ENCODE assay signal across 1 cellular context in genomic region chr2:85537600-85538506, GRCh38.
TF ChIP-seq lines count a peak whose summit lies in the region.

No MANE protein-coding gene starts in this region.

TF ChIP-seq in K562, 482 proteins besides CTCF, POLR2A, EP300 and RAD21 (continued from another document and continues in another):
- no peak for TF ChIP-seq ZBTB2 (IDR thresholded peaks at IDR 0.05)
- TF ChIP-seq SUPT5H (IDR thresholded peaks at IDR 0.05): peak; percentile 19; the same call in 1 of the 2 replicates
- no peak for TF ChIP-seq ZNF436 (CRISPR knock-in tag; IDR thresholded peaks at IDR 0.05)
- no peak for TF ChIP-seq TEAD4 (IDR thresholded peaks at IDR 0.05; ENCODE audit: low read length)
- no peak for TF ChIP-seq TEAD4 (CRISPR knock-in tag; IDR thresholded peaks at IDR 0.05; ENCODE audit: borderline replicate concordance)
- TF ChIP-seq ZBED1 (IDR thresholded peaks at IDR 0.05): 0 out of 2 replicates have a peak, but pooled peaks have one; percentile 13
- TF ChIP-seq NCOR1 (IDR thresholded peaks at IDR 0.05): 0 out of 2 replicates have a peak, but pooled peaks have one; percentile 8
- no peak for TF ChIP-seq TFAM (CRISPR knock-in tag; conservative IDR thresholded peaks at IDR 0.05)
- TF ChIP-seq CHCHD3 (CRISPR knock-in tag; IDR thresholded peaks at IDR 0.05): no peak
- peak in 1 of 2 experiments; percentile 25; a peak in 1 of 4 replicates for TF ChIP-seq ETV6 (IDR thresholded peaks at IDR 0.05; ENCODE audit: borderline replicate concordance in 1 of 2, low read depth in 2 of 2, low read length in 1 of 2)
- TF ChIP-seq ETV6 (CRISPR knock-in tag; IDR thresholded peaks at IDR 0.05; ENCODE audit: borderline replicate concordance): no peak
- no peak for TF ChIP-seq DACH1 (IDR thresholded peaks at IDR 0.05; ENCODE audit: partially characterized antibody)
- TF ChIP-seq YY1 (IDR thresholded peaks at IDR 0.05; ENCODE audit: borderline replicate concordance in 1 of 3, control insufficient read depth in 1 of 3, extremely low read depth in 1 of 3, insufficient read depth in 3 of 3, insufficient read length in 1 of 3, insufficient replicate concordance in 2 of 3, low read depth in 1 of 3, low read length in 2 of 3): peak in 1 of 3 experiments; percentile 23
- TF ChIP-seq ZFX (CRISPR knock-in tag; IDR thresholded peaks at IDR 0.05): peak; percentile 59
- no peak for TF ChIP-seq SETDB1 (IDR thresholded peaks at IDR 0.05; ENCODE audit: low read length)
- TF ChIP-seq HMGN3 (IDR thresholded peaks at IDR 0.05; ENCODE audit: borderline replicate concordance, extremely low read depth, insufficient read length, low read depth, low read length): peak; percentile 31
- 0 out of 2 replicates have a peak, but pooled peaks have one; percentile 23 for TF ChIP-seq ZC3H4 (CRISPR knock-in tag; IDR thresholded peaks at IDR 0.05; ENCODE audit: borderline replicate concordance)
- TF ChIP-seq ETS2 (tag; IDR thresholded peaks at IDR 0.05; ENCODE audit: borderline replicate concordance, poor library complexity, severe bottlenecking): no peak
- TF ChIP-seq TAF1 (IDR thresholded peaks at IDR 0.05; ENCODE audit: control insufficient read depth, extremely low read depth, insufficient read depth, low read length, severe bottlenecking): peak; percentile 30
- TF ChIP-seq ZBTB34 (CRISPR knock-in tag; IDR thresholded peaks at IDR 0.05): no peak
- no peak for TF ChIP-seq ZNF695 (CRISPR knock-in tag; IDR thresholded peaks at IDR 0.05)
- no peak for TF ChIP-seq ZNF583 (CRISPR knock-in tag; IDR thresholded peaks at IDR 0.05)
- TF ChIP-seq ZBTB8A (IDR thresholded peaks at IDR 0.05; ENCODE audit: partially characterized antibody): no peak
- TF ChIP-seq POLR2AphosphoS5 (IDR thresholded peaks at IDR 0.05; ENCODE audit: control insufficient read depth, insufficient read depth, low read depth, low read length): peak; percentile 18; the same call in 1 of the 2 replicates
- TF ChIP-seq MGA (IDR thresholded peaks at IDR 0.05): peak; percentile 70
- TF ChIP-seq ZBTB17 (CRISPR knock-in tag; IDR thresholded peaks at IDR 0.05): peak; percentile 7; the same call in 1 of the 2 replicates
- TF ChIP-seq RB1 (IDR thresholded peaks at IDR 0.05; ENCODE audit: low read depth): peak; percentile 19; the same call in 1 of the 2 replicates
- no peak for TF ChIP-seq E2F4 (CRISPR knock-in tag; IDR thresholded peaks at IDR 0.05; ENCODE audit: low read depth)
- TF ChIP-seq KLF10 (CRISPR knock-in tag; IDR thresholded peaks at IDR 0.05): no peak
- TF ChIP-seq ZNF766 (CRISPR knock-in tag; conservative IDR thresholded peaks at IDR 0.05): peak; percentile 3; the same call in 1 of the 2 replicates
- TF ChIP-seq NCOA2 (IDR thresholded peaks at IDR 0.05; ENCODE audit: partially characterized antibody in 2 of 2): no peak
- TF ChIP-seq CBFA2T3 (IDR thresholded peaks at IDR 0.05): no peak; the same call in 1 of the 2 replicates
- no peak for TF ChIP-seq U2AF1 (optimal IDR thresholded peaks at IDR 0.05; ENCODE audit: low read depth, low read length)
- no peak for TF ChIP-seq GTF3C2 (IDR thresholded peaks at IDR 0.05; ENCODE audit: borderline replicate concordance, extremely low read depth, insufficient read length)
- TF ChIP-seq NFE2 (IDR thresholded peaks at IDR 0.05; ENCODE audit: low read depth): no peak
- no peak for TF ChIP-seq POU5F1 (IDR thresholded peaks at IDR 0.05; ENCODE audit: borderline replicate concordance, low read depth, low read length, partially characterized antibody)
- TF ChIP-seq TAF9B (IDR thresholded peaks at IDR 0.05; ENCODE audit: partially characterized antibody): no peak
- 0 out of 4 replicates have a peak, but pooled peaks of 1 of the 2 experiments have one; percentile 23 for TF ChIP-seq TEAD1 (CRISPR knock-in tag; IDR thresholded peaks at IDR 0.05)
- TF ChIP-seq RNF219 (CRISPR knock-in tag; IDR thresholded peaks at IDR 0.05): no peak
